ENCODE assay signal across 12 cellular contexts in the genomic region with DNA sequence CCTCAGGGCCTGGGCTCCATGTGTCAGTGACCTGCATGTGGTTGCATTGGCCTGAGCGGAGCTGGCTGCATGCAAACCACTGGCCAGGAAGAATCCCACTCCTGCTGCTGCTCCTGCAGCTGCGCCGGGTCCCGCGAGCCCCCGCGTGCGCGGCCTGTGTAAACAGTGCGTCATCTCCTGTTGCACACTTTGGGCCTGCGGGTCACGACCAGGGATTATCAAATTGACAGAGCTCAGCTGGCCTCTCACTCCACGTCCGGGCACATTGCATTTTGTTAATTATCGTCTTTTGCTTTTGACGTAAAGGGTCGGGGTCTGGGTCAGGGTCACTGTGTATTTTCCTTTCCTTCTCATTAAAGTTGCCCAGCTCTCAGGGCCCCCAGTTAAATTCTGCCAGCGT.
DNase-seq lines count a peak whose midpoint lies in the region; ATAC-seq and TF ChIP-seq lines count a peak whose summit lies in the region.
"Had no signal": no experiment of that assay in that cellular context is flagged by ENCODE, and none has a peak within 500 bp of the region (broad histone marks: within the 10 kb centered on the region; RNA-seq: fewer than 3 reads in every experiment).

No MANE protein-coding gene starts in this region.

- WGBS in hepatocyte (ENCODE audit: low lambda C conversion rate, missing lambda C conversion rate) = 34% methylated on average over 18 of the region's 18 CpGs
- WGBS in aorta, 2 donors = 76 to 85% methylated on average over 18 of the region's 18 CpGs

- peaks cover 20% of the 10 kb centered on the region for H3K4me1 ChIP-seq in hepatocyte (ENCODE audit: insufficient read depth)
- no peaks in the 10 kb centered on the region for H3K4me1 ChIP-seq in aorta (ENCODE audit: control insufficient read depth in 1 of 2, insufficient read depth in 2 of 2, low read length in 2 of 2)

- H3K9me3 ChIP-seq in hepatocyte (ENCODE audit: low read depth) = no peaks in the 10 kb centered on the region
- no peaks in the 10 kb centered on the region for H3K9me3 ChIP-seq in aorta (ENCODE audit: control insufficient read depth, low read length)

- no peaks in the 10 kb centered on the region for H3K9me2 ChIP-seq in hepatocyte (replicated peaks; ENCODE audit: insufficient read depth)

- no peak overlapping the region for H3K4me2 ChIP-seq in hepatocyte

- H3K36me3 Mint-ChIP-seq in dendritic cell treated with granulocyte-macrophage colony-stimulating factor and Interleukin-4, amounts not matched to agents 40 ng/mL and 50 ng/mL, for 4 days (ENCODE audit: low read depth) = no peaks in the 10 kb centered on the region
- H3K36me3 Mint-ChIP-seq in osteocyte (ENCODE audit: unreplicated experiment) = peaks cover 14% of the 10 kb centered on the region
- H3K36me3 Mint-ChIP-seq: activated naive CD4-positive, alpha-beta T cell treated with anti-CD3 and anti-CD28 coated beads, Interleukin-2, amount 50 U/mL, for 72 hours had no signal

- H4K20me1 ChIP-seq in hepatocyte (ENCODE audit: insufficient read depth, poor library complexity, severe bottlenecking) = no peaks in the 10 kb centered on the region

- H3K9me3 Mint-ChIP-seq in dendritic cell treated with granulocyte-macrophage colony-stimulating factor and Interleukin-4, amounts not matched to agents 40 ng/mL and 50 ng/mL, for 4 days = no peaks in the 10 kb centered on the region
- H3K9me3 Mint-ChIP-seq in osteocyte (ENCODE audit: unreplicated experiment) = no peaks in the 10 kb centered on the region
- H3K9me3 Mint-ChIP-seq: activated naive CD4-positive, alpha-beta T cell treated with anti-CD3 and anti-CD28 coated beads, Interleukin-2, amount 50 U/mL, for 72 hours; CD8-positive, alpha-beta T cell had no signal

- intact Hi-C loops in dendritic cell treated with granulocyte-macrophage colony-stimulating factor and Interleukin-4, amounts not matched to agents 40 ng/mL and 50 ng/mL, for 4 days (cut with micrococcal nuclease) = loop anchor here (5.0 kb wide), 1 partner anchor 38 kb away; no protein-coding TSS in a partner anchor
- intact Hi-C loops in aorta (cut with DNase I) = loop anchor here in 1 of 2 donors (1.0 kb wide), 1 partner anchor 21 kb away; no protein-coding TSS in a partner anchor
- intact Hi-C loops in head of caudate nucleus (cut with DNase I) = loop anchor here (10.0 kb wide), 1 partner anchor 205 kb away; the partner anchor contains the start of gene GRK5

- no peak overlapping the region for H3K4me3 Mint-ChIP-seq in dendritic cell treated with granulocyte-macrophage colony-stimulating factor and Interleukin-4, amounts not matched to agents 40 ng/mL and 50 ng/mL, for 4 days
- H3K4me3 Mint-ChIP-seq in osteocyte (ENCODE audit: unreplicated experiment) = no peak overlapping the region
- H3K4me3 Mint-ChIP-seq: CD8-positive, alpha-beta T cell had no signal

- peak; percentile 40 for DNase-seq in hepatocyte (ENCODE audit: low spot score)
- no peak for DNase-seq in osteocyte (ENCODE audit: extremely low spot score, unreplicated experiment)
- no peak for DNase-seq in aorta
- no peak for DNase-seq in COLO829 (ENCODE audit: low spot score)
- DNase-seq in head of caudate nucleus = no peak
- DNase-seq in stimulated activated CD4-positive, alpha-beta T cell treated with anti-CD3 and anti-CD28 coated beads, Interleukin-4, amount 100 ng/mL, for 24 hours = no peak
- DNase-seq: CD8-positive, alpha-beta T cell; foreskin melanocyte; GF-D8; NCI-H446 had no signal

- TF ChIP-seq CTCF in hepatocyte (IDR thresholded peaks at IDR 0.05; ENCODE audit: poor library complexity) (no peak), osteocyte (IDR thresholded peaks at IDR 0.05) (no peak)

- H3K4me3 ChIP-seq in hepatocyte (no peak overlapping the region), aorta (ENCODE audit: low read length in 2 of 2) (no peak overlapping the region)

- H3K36me3 ChIP-seq in hepatocyte (replicated peaks; ENCODE audit: insufficient read depth, low read depth) (no peaks in the 10 kb centered on the region), aorta (ENCODE audit: control insufficient read depth in 1 of 2, insufficient read depth in 2 of 2, low read length in 1 of 2) (no peaks in the 10 kb centered on the region)

- no peak overlapping the region for H2AFZ ChIP-seq in hepatocyte

- peak overlapping the region; percentile 27 for H3K27ac Mint-ChIP-seq in dendritic cell treated with granulocyte-macrophage colony-stimulating factor and Interleukin-4, amounts not matched to agents 40 ng/mL and 50 ng/mL, for 4 days
- peak overlapping the region; percentile 31 for H3K27ac Mint-ChIP-seq in osteocyte (ENCODE audit: unreplicated experiment)
- H3K27ac Mint-ChIP-seq: CD8-positive, alpha-beta T cell had no signal

- H3K79me2 ChIP-seq in hepatocyte = no peaks in the 10 kb centered on the region

- H3K27me3 ChIP-seq in hepatocyte (no peaks in the 10 kb centered on the region), aorta (ENCODE audit: control insufficient read depth in 1 of 2, insufficient read depth in 2 of 2, low read length in 1 of 2) (no peaks in the 10 kb centered on the region)

- H3K27me3 Mint-ChIP-seq in dendritic cell treated with granulocyte-macrophage colony-stimulating factor and Interleukin-4, amounts not matched to agents 40 ng/mL and 50 ng/mL, for 4 days = no peaks in the 10 kb centered on the region
- H3K27me3 Mint-ChIP-seq in osteocyte (ENCODE audit: unreplicated experiment) = no peaks in the 10 kb centered on the region

- H3K4me1 Mint-ChIP-seq in dendritic cell treated with granulocyte-macrophage colony-stimulating factor and Interleukin-4, amounts not matched to agents 40 ng/mL and 50 ng/mL, for 4 days (ENCODE audit: low read depth) = peaks cover 36% of the 10 kb centered on the region
- H3K4me1 Mint-ChIP-seq in osteocyte (ENCODE audit: unreplicated experiment) = peaks cover 54% of the 10 kb centered on the region

- H3K27ac ChIP-seq in hepatocyte (peak overlapping the region; percentile 44), aorta (ENCODE audit: low read depth in 1 of 2, low read length in 2 of 2) (no peak overlapping the region)

- peak; percentile 4 for ATAC-seq in aorta (ENCODE audit: low FRiP score)
- ATAC-seq: activated naive CD4-positive, alpha-beta T cell treated with anti-CD3 and anti-CD28 coated beads, Interleukin-2, amount 50 U/mL, for 72 hours; CD8-positive, alpha-beta T cell had no signal
